In genomic region chr22:22009661-22010060, GRCh38 we compare ENCODE assay signal across 23 cellular contexts.
"Had no signal": no experiment of that assay in that cellular context is flagged by ENCODE, and none has a peak within 500 bp of the region (broad histone marks: within the 10 kb centered on the region; RNA-seq: fewer than 3 reads in every experiment).

No MANE protein-coding gene starts in this region.

- ATAC-seq: activated CD8-positive, alpha-beta memory T cell treated with anti-CD3 and anti-CD28 coated beads, Interleukin-2, amount 10 ng/mL, durations not matched to agents 7 days and 5 days; gastroesophageal sphincter; heart right ventricle; left cardiac atrium; lower lobe of right lung; T-cell; upper lobe of right lung had no signal

- H3K36me3 ChIP-seq: brain microvascular endothelial cell, gastroesophageal sphincter, heart right ventricle, lower lobe of right lung, right atrium auricular region, upper lobe of right lung had no signal

- H3K4me3 Mint-ChIP-seq: activated CD4-positive, alpha-beta memory T cell treated with anti-CD3 and anti-CD28 coated beads for 36 hours; activated CD8-positive, alpha-beta memory T cell treated with anti-CD3 and anti-CD28 coated beads, Interleukin-2, amount 10 ng/mL, durations not matched to agents 7 days and 5 days; activated naive CD8-positive, alpha-beta T cell; stimulated activated naive CD8-positive, alpha-beta T cell treated with anti-CD3 and anti-CD28 coated beads, Interleukin-15, Interleukin-2, amounts not matched to agents 100 ng/mL and 50 ng/mL, for 24 hours; T-cell had no signal

- H3K27me3 ChIP-seq: right atrium auricular region, testis had no signal

- DNase-seq: activated CD4-positive, alpha-beta memory T cell treated with anti-CD3 and anti-CD28 coated beads for 36 hours; activated CD4-positive, alpha-beta T cell treated with anti-CD3 and anti-CD28 coated beads for 1 hour; activated effector memory CD4-positive, alpha-beta T cell treated with anti-CD3 and anti-CD28 coated beads, Interleukin-2, amount 50 U/mL, for 16 hours; activated T-cell treated with anti-CD3 and anti-CD28 coated beads, Interleukin-2, amount 50 U/mL, for 1 hour; brain microvascular endothelial cell; cerebellar nuclear complex; effector CD8-positive, alpha-beta T cell; heart right ventricle; left cardiac atrium; lower lobe of right lung; midbrain; stimulated activated CD4-positive, alpha-beta T cell treated with anti-CD3 and anti-CD28 coated beads, Interleukin-4, amount 100 ng/mL, for 4 hours; stimulated activated CD8-positive, alpha-beta memory T cell treated with anti-CD3 and anti-CD28 coated beads, Interleukin-4, amount 100 ng/mL, for 48 hours; T-cell; T-helper 9 cell; testis; upper lobe of right lung had no signal

- H3K4me1 Mint-ChIP-seq: T-cell had no signal

- H3K9me3 Mint-ChIP-seq: activated CD4-positive, alpha-beta memory T cell treated with anti-CD3 and anti-CD28 coated beads for 36 hours; T-cell had no signal

- H3K4me3 ChIP-seq: gastroesophageal sphincter, heart right ventricle, lower lobe of right lung, right atrium auricular region, testis, upper lobe of right lung had no signal

- H3K27ac ChIP-seq: brain microvascular endothelial cell, gastroesophageal sphincter, heart right ventricle, lower lobe of right lung, right atrium auricular region, testis, upper lobe of right lung had no signal

- H3K27ac Mint-ChIP-seq: activated CD4-positive, alpha-beta memory T cell treated with anti-CD3 and anti-CD28 coated beads for 36 hours; activated CD8-positive, alpha-beta memory T cell treated with anti-CD3 and anti-CD28 coated beads, Interleukin-2, amount 10 ng/mL, durations not matched to agents 7 days and 5 days; activated naive CD8-positive, alpha-beta T cell; progenitor cell of endocrine pancreas; stimulated activated naive CD8-positive, alpha-beta T cell treated with anti-CD3 and anti-CD28 coated beads, Interleukin-15, Interleukin-2, amounts not matched to agents 100 ng/mL and 50 ng/mL, for 24 hours; T-cell had no signal

- H3K4me1 ChIP-seq: gastroesophageal sphincter, heart right ventricle, lower lobe of right lung, right atrium auricular region, testis, upper lobe of right lung had no signal

- H3K9me3 ChIP-seq: lower lobe of right lung, testis, upper lobe of right lung had no signal

- H3K36me3 Mint-ChIP-seq: activated CD4-positive, alpha-beta memory T cell treated with anti-CD3 and anti-CD28 coated beads for 36 hours; activated CD8-positive, alpha-beta memory T cell treated with anti-CD3 and anti-CD28 coated beads, Interleukin-2, amount 10 ng/mL, durations not matched to agents 7 days and 5 days; activated naive CD8-positive, alpha-beta T cell; T-cell had no signal
